ENCODE assay signal across 14 cellular contexts in genomic region chr10:87776328-87776727, GRCh38.
"Had no signal": no experiment of that assay in that cellular context is flagged by ENCODE, and none has a peak within 500 bp of the region (broad histone marks: within the 10 kb centered on the region; RNA-seq: fewer than 3 reads in every experiment).

No MANE protein-coding gene starts in this region.

- H3K4me3 ChIP-seq: cardiac muscle cell, gastrocnemius medialis, left ventricle myocardium inferior had no signal

- DNase-seq: activated CD4-positive, alpha-beta T cell treated with anti-CD3 and anti-CD28 coated beads for 1 hour; effector memory CD8-positive, alpha-beta T cell; gastrocnemius medialis; head of caudate nucleus; kidney glomerular epithelial cell; left ventricle myocardium inferior; nephron progenitor cell; nucleus accumbens; stimulated activated naive CD8-positive, alpha-beta T cell treated with anti-CD3 and anti-CD28 coated beads, Interleukin-15, amount 100 ng/mL, for 72 hours had no signal

- H3K27me3 Mint-ChIP-seq: activated naive CD8-positive, alpha-beta T cell; effector memory CD8-positive, alpha-beta T cell; stimulated activated naive CD8-positive, alpha-beta T cell treated with anti-CD3 and anti-CD28 coated beads, Interleukin-15, amount 100 ng/mL, for 72 hours; type B pancreatic cell had no signal

- H3K4me1 ChIP-seq: gastrocnemius medialis had no signal

- H3K27ac ChIP-seq: cardiac muscle cell, gastrocnemius medialis, left ventricle myocardium inferior, VCaP had no signal

- H3K9me3 Mint-ChIP-seq: activated T-helper 1 cell treated with anti-CD3 and anti-CD28 coated beads, Interleukin-12 subunit alpha, Interleukin-12 subunit beta, Interleukin-2, Interleukin-4 antibody, amounts not matched to agents 30 ng/mL and 10 ng/mL and 1 ng/mL, durations not matched to agents 14 hours and 24 hours and 36 hours; effector memory CD8-positive, alpha-beta T cell; nephron progenitor cell; stimulated activated naive CD8-positive, alpha-beta T cell treated with anti-CD3 and anti-CD28 coated beads, Interleukin-15, amount 100 ng/mL, for 72 hours; type B pancreatic cell had no signal

- H3K27ac Mint-ChIP-seq: activated T-helper 1 cell treated with anti-CD3 and anti-CD28 coated beads, Interleukin-12 subunit alpha, Interleukin-12 subunit beta, Interleukin-2, Interleukin-4 antibody, amounts not matched to agents 30 ng/mL and 10 ng/mL and 1 ng/mL, durations not matched to agents 14 hours and 24 hours and 36 hours; nephron progenitor cell; stimulated activated naive CD8-positive, alpha-beta T cell treated with anti-CD3 and anti-CD28 coated beads, Interleukin-15, amount 100 ng/mL, for 72 hours; type B pancreatic cell had no signal

- H3K4me1 Mint-ChIP-seq: nephron progenitor cell had no signal

- H3K4me3 Mint-ChIP-seq: activated naive CD8-positive, alpha-beta T cell; activated T-helper 1 cell treated with anti-CD3 and anti-CD28 coated beads, Interleukin-12 subunit alpha, Interleukin-12 subunit beta, Interleukin-2, Interleukin-4 antibody, amounts not matched to agents 30 ng/mL and 10 ng/mL and 1 ng/mL, durations not matched to agents 14 hours and 24 hours and 36 hours; effector memory CD8-positive, alpha-beta T cell; nephron progenitor cell; stimulated activated naive CD8-positive, alpha-beta T cell treated with anti-CD3 and anti-CD28 coated beads, Interleukin-15, amount 100 ng/mL, for 72 hours; type B pancreatic cell had no signal

- H3K9me3 ChIP-seq: gastrocnemius medialis, left ventricle myocardium inferior had no signal

- H3K27me3 ChIP-seq: cardiac muscle cell, gastrocnemius medialis had no signal

- ATAC-seq: effector memory CD8-positive, alpha-beta T cell; gastrocnemius medialis; stimulated activated naive CD8-positive, alpha-beta T cell treated with anti-CD3 and anti-CD28 coated beads, Interleukin-15, amount 100 ng/mL, for 72 hours had no signal
